In the genomic region with DNA sequence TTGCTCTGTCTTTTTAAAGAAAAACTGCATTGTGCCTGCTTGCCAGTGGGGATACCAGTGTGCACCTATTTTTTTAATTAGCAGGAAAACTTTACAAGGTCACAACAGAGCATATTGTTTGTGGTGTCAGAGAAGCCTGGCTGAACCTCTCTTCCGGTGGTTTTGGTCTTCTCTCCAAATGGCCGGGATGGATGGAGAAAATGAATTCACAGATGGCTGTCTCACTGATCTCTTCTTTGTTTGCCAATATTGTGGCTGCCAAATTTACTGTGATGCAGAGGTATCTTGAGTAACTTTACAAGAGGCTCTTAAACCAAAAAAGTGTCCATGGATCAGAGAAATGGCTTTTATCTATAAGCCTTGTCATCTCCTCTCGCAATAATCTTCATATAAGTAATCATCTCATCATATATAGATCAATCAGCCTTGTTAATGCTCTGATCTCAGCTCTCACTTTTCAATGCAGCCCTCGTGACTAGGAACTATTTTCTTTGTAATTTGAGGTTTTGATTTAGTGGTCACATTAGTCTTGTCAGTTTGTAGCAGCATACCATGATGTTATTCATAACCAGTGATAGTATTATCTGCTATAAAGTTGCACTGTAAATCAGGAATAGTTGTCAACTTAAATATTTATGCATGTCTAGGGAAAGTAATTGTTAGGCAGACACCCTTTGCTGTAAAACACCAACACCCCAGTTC, we compare ENCODE assay signal across 1 cellular context.
TF ChIP-seq lines count a peak whose summit lies in the region.

No MANE protein-coding gene starts in this region.

TF ChIP-seq in H1, 55 proteins besides CTCF, POLR2A, EP300 and RAD21:
- TF ChIP-seq CREB1 (IDR thresholded peaks at IDR 0.05) (no peak), SIRT6 (IDR thresholded peaks at IDR 0.05; ENCODE audit: low read length) (no peak), SIX5 (IDR thresholded peaks at IDR 0.05; ENCODE audit: low read depth, low read length) (no peak), SUZ12 (IDR thresholded peaks at IDR 0.05; ENCODE audit: low read length) (no peak), KDM5A (IDR thresholded peaks at IDR 0.05; ENCODE audit: low read length) (no peak), SAP30 (IDR thresholded peaks at IDR 0.05; ENCODE audit: insufficient read depth, insufficient replicate concordance, low read length) (no peak), KDM4A (IDR thresholded peaks at IDR 0.05; ENCODE audit: low read depth, low read length, severe bottlenecking) (no peak), GTF2F1 (IDR thresholded peaks at IDR 0.05; ENCODE audit: borderline replicate concordance, low read depth, low read length) (no peak), EZH2 (IDR thresholded peaks at IDR 0.05; ENCODE audit: low read depth, low read length, severe bottlenecking) (no peak), JUND (IDR thresholded peaks at IDR 0.05; ENCODE audit: low read length) (no peak), BRCA1 (IDR thresholded peaks at IDR 0.05; ENCODE audit: low read depth, low read length) (no peak), CHD1 (IDR thresholded peaks at IDR 0.05; ENCODE audit: low read depth, low read length) (no peak), RFX5 (IDR thresholded peaks at IDR 0.05; ENCODE audit: borderline replicate concordance, low read depth, low read length) (no peak), SP4 (IDR thresholded peaks at IDR 0.05; ENCODE audit: low read length) (no peak), YY1 (IDR thresholded peaks at IDR 0.05; ENCODE audit: low read depth, low read length) (no peak), NRF1 (IDR thresholded peaks at IDR 0.05; ENCODE audit: low read depth, low read length) (no peak), BACH1 (IDR thresholded peaks at IDR 0.05; ENCODE audit: low read length) (no peak), KDM1A (IDR thresholded peaks at IDR 0.05; ENCODE audit: borderline replicate concordance, low read length) (no peak)
- TF ChIP-seq, protein P1, sequence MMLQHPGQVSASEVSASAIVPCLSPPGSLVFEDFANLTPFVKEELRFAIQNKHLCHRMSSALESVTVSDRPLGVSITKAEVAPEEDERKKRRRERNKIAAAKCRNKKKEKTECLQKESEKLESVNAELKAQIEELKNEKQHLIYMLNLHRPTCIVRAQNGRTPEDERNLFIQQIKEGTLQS (IDR thresholded peaks at IDR 0.05; ENCODE audit: insufficient read depth, low read depth, low read length), result no peak
- TF ChIP-seq, protein P2, sequence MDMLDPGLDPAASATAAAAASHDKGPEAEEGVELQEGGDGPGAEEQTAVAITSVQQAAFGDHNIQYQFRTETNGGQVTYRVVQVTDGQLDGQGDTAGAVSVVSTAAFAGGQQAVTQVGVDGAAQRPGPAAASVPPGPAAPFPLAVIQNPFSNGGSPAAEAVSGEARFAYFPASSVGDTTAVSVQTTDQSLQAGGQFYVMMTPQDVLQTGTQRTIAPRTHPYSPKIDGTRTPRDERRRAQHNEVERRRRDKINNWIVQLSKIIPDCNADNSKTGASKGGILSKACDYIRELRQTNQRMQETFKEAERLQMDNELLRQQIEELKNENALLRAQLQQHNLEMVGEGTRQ (IDR thresholded peaks at IDR 0.05; ENCODE audit: low read length), result no peak
